Comparison of ENCODE assay signal across 10 cellular contexts in genomic region chr6:156028310-156029131, GRCh38.
A peak's percentile ranks its signal among the peaks of the same experiment; 100 is the strongest.
DNase-seq lines count a peak whose midpoint lies in the region; ATAC-seq and TF ChIP-seq lines count a peak whose summit lies in the region.
"Had no signal": no experiment of that assay in that cellular context is flagged by ENCODE, and none has a peak within 500 bp of the region (broad histone marks: within the 10 kb centered on the region; RNA-seq: fewer than 3 reads in every experiment).

No MANE protein-coding gene starts in this region.

- H3K27me3 ChIP-seq in endocrine pancreas (ENCODE audit: control insufficient read depth, insufficient read depth, low read length) = no peaks in the 10 kb centered on the region
- H3K27me3 ChIP-seq in tibial nerve = no peaks in the 10 kb centered on the region
- no peaks in the 10 kb centered on the region for H3K27me3 ChIP-seq in left lung

- H3K4me1 Mint-ChIP-seq in activated T-cell treated with anti-CD3 and anti-CD28 coated beads, Interleukin-2, amount 50 U/mL, for 4 hours (ENCODE audit: low read depth) = peaks cover 5% of the 10 kb centered on the region

- H3K9ac ChIP-seq in endocrine pancreas (ENCODE audit: control insufficient read depth, insufficient read depth, low read length) = no peak overlapping the region

- H3K36me3 ChIP-seq in endocrine pancreas (ENCODE audit: control insufficient read depth, insufficient read depth, low read length) = no peaks in the 10 kb centered on the region
- H3K36me3 ChIP-seq in tibial nerve = no peaks in the 10 kb centered on the region
- H3K36me3 ChIP-seq in left lung = no peaks in the 10 kb centered on the region

- TF ChIP-seq POLR2A in tibial nerve (IDR thresholded peaks at IDR 0.05) = no peak
- TF ChIP-seq POLR2A in erythroblast (IDR thresholded peaks at IDR 0.05; ENCODE audit: low read length) = no peak

- peak overlapping the region; percentile 27 for H3K4me3 Mint-ChIP-seq in activated T-cell treated with anti-CD3 and anti-CD28 coated beads, Interleukin-2, amount 50 U/mL, for 4 hours
- H3K4me3 Mint-ChIP-seq: natural killer cell had no signal

- H3K9me3 ChIP-seq in endocrine pancreas (ENCODE audit: control insufficient read depth, low read length) (no peaks in the 10 kb centered on the region), tibial nerve (peaks cover 0 to 31% (median 2%) of the 10 kb centered on the region in 4 donors), left lung (peaks cover 0 to 31% of the 10 kb centered on the region in 2 donors)

- TF ChIP-seq CTCF in tibial nerve (IDR thresholded peaks at IDR 0.05) (no peak), left lung (IDR thresholded peaks at IDR 0.05) (no peak)

- DNase-seq in activated T-cell treated with anti-CD3 and anti-CD28 coated beads, Interleukin-2, amount 50 U/mL, for 4 hours = no peak
- no peak for DNase-seq in activated T-cell treated with anti-CD3 and anti-CD28 coated beads, Interleukin-2, amount 50 U/mL, for 1 hour
- DNase-seq in RPMI7951 (ENCODE audit: low read depth) (peak; percentile 90), tibial nerve (ENCODE audit: low spot score in 2 of 2) (no peak), erythroblast (lab: John Stamatoyannopoulos, UW) (no peak), left lung (no peak)
- no peak for DNase-seq in stimulated activated naive CD8-positive, alpha-beta T cell treated with anti-CD3 and anti-CD28 coated beads, Interleukin-15, Interleukin-2, amounts not matched to agents 100 U/mL and 50 U/mL, for 24 hours
- DNase-seq: KBM-7, natural killer cell had no signal

- WGBS in tibial nerve, 2 donors = 70 to 72% methylated on average over 15 of the region's 15 CpGs

- peaks cover 24% of the 10 kb centered on the region for H3K9me3 Mint-ChIP-seq in activated T-cell treated with anti-CD3 and anti-CD28 coated beads, Interleukin-2, amount 50 U/mL, for 4 hours

- intact Hi-C loops in left lung (cut with DNase I) = no loop called here

- peak in 1 of 2 donors; percentile 65 for ATAC-seq in activated T-cell treated with anti-CD3 and anti-CD28 coated beads, Interleukin-2, amount 50 U/mL, for 4 hours
- ATAC-seq in stimulated activated naive CD8-positive, alpha-beta T cell treated with anti-CD3 and anti-CD28 coated beads, Interleukin-15, Interleukin-2, amounts not matched to agents 100 U/mL and 50 U/mL, for 24 hours = peak; percentile 86
- no peak for ATAC-seq in left lung
- ATAC-seq: natural killer cell had no signal

- H3K36me3 Mint-ChIP-seq in activated T-cell treated with anti-CD3 and anti-CD28 coated beads, Interleukin-2, amount 50 U/mL, for 4 hours (ENCODE audit: insufficient read depth) = peaks cover 4% of the 10 kb centered on the region

- H3K4me3 ChIP-seq in endocrine pancreas (ENCODE audit: control insufficient read depth, insufficient read depth, low read length) (peak overlapping the region; percentile 35), tibial nerve (no peak overlapping the region), left lung (no peak overlapping the region)

- H3K27ac ChIP-seq in tibial nerve (no peak overlapping the region), left lung (no peak overlapping the region)

- TF ChIP-seq EP300 in tibial nerve (IDR thresholded peaks at IDR 0.05) = no peak

- H3K4me1 ChIP-seq in endocrine pancreas (ENCODE audit: control insufficient read depth, insufficient read depth, low read length) (peaks cover 6% of the 10 kb centered on the region), tibial nerve (peaks cover 0 to 4% (median 0%) of the 10 kb centered on the region in 4 donors), left lung (no peaks in the 10 kb centered on the region)

- H3K27me3 Mint-ChIP-seq in activated T-cell treated with anti-CD3 and anti-CD28 coated beads, Interleukin-2, amount 50 U/mL, for 4 hours (ENCODE audit: low read depth) = no peaks in the 10 kb centered on the region
